In the genomic region with DNA sequence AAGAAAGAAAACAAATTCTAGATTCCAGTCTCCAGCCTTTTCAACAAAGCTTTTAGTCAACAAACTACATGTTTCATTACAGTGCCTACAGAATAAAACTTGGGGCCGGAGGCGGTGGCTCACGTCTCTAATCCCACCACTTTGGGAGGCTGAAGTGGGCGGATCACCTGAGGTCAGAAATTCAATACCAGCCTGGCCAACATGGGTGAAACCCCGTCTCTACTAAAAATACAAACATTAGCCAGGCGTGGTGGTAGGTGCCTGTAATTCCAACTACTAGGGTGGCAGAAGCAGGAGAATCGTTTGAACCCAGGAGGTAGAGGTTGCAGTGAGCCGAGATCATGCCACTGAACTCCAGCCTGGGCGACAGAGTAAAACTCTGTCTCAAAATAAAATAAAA, we compare ENCODE assay signal across 5 cellular contexts. TPM values are rescaled to one million over a fixed set of nuclear protein-coding genes. Genes with fewer than 3 reads are reported as not detected.
DNase-seq lines count a peak whose midpoint lies in the region; ATAC-seq and TF ChIP-seq lines count a peak whose summit lies in the region.
"Not testable (repeated sequence)": the region's sequence is repeated elsewhere in the genome, so short reads cannot be mapped to it uniquely, and the experiment has no call there.

No MANE protein-coding gene starts in this region.

- TF ChIP-seq POLR2A in gastrocnemius medialis (IDR thresholded peaks at IDR 0.05) = not testable (repeated sequence)

- not testable (repeated sequence) for H2AFZ ChIP-seq in neural progenitor cell (replicated peaks)

- POLR2A ChIA-PET in HEK293 (lab: Yijun Ruan, JAX) = not testable (repeated sequence)

- not testable (repeated sequence) for H3K27me3 ChIP-seq in neural progenitor cell, gastrocnemius medialis

- not testable (repeated sequence) for ATAC-seq in gastrocnemius medialis

- H3K9me3 Mint-ChIP-seq in mesothelial cell of epicardium, neural progenitor cell: not testable (repeated sequence)

- H3K9ac ChIP-seq in neural progenitor cell = not testable (repeated sequence)

- intact Hi-C loops in gastrocnemius medialis (cut with DNase I; ENCODE audit: low total_unique reads) = not testable (repeated sequence)

- not testable (repeated sequence) for H3K36me3 Mint-ChIP-seq in mesothelial cell of epicardium, neural progenitor cell

- in situ Hi-C loops in gastrocnemius medialis (cut with MboI; ENCODE audit: low sequenced_read_pairs in 4 of 4) = not testable (repeated sequence)

- peaks cover 100% of the 10 kb centered on the region for H3K79me2 ChIP-seq in neural progenitor cell (ENCODE audit: low read depth)

- peaks cover 18% of the 10 kb centered on the region for H3K4me1 Mint-ChIP-seq in mesothelial cell of epicardium
- H3K4me1 Mint-ChIP-seq in neural progenitor cell = peaks cover 23% of the 10 kb centered on the region

- CTCF ChIA-PET in HEK293 (lab: Yijun Ruan, JAX) = interaction anchor here (1.0 kb wide), 1 partner anchor 327 kb away, joined by 3 read pairs; no protein-coding TSS in a partner anchor

- H3F3A ChIP-seq in neural progenitor cell (ENCODE audit: low read depth) = peaks cover 14% of the 10 kb centered on the region

- not testable (repeated sequence) for H3K36me3 ChIP-seq in HEK293 (ENCODE audit: control insufficient read depth in 2 of 2, insufficient read depth in 1 of 2, low read length in 2 of 2); neural progenitor cell; gastrocnemius medialis

- H3K27ac Mint-ChIP-seq in mesothelial cell of epicardium = peak overlapping the region; percentile 39
- not testable (repeated sequence) for H3K27ac Mint-ChIP-seq in neural progenitor cell

- H3K27ac ChIP-seq in HEK293 (ENCODE audit: extremely low read depth, low read depth, low read length) = not testable (repeated sequence)
- H3K27ac ChIP-seq in neural progenitor cell (peak overlapping the region; percentile 45), gastrocnemius medialis (peak overlapping the region; percentile 72 to 89 (median 80))

- not testable (repeated sequence) for TF ChIP-seq CTCF in HEK293 (tag by site-specific recombination; IDR thresholded peaks at IDR 0.05); mesothelial cell of epicardium (IDR thresholded peaks at IDR 0.05; ENCODE audit: unreplicated experiment); neural progenitor cell (IDR thresholded peaks at IDR 0.05); gastrocnemius medialis (IDR thresholded peaks at IDR 0.05 in 4 of 5, conservative IDR thresholded peaks at IDR 0.05 in 1 of 5)

- not testable (repeated sequence) for H3K4me2 ChIP-seq in neural progenitor cell

- H3K4me1 ChIP-seq in HEK293 (ENCODE audit: control insufficient read depth, insufficient read depth, low read length) (peaks cover 17% of the 10 kb centered on the region), neural progenitor cell (peaks cover 24% of the 10 kb centered on the region), gastrocnemius medialis (peaks cover 39 to 46% of the 10 kb centered on the region in 2 donors)

- peaks cover 26% of the 10 kb centered on the region for H4K20me1 ChIP-seq in neural progenitor cell (ENCODE audit: low read depth)

- not testable (repeated sequence) for H3K4me3 Mint-ChIP-seq in mesothelial cell of epicardium, neural progenitor cell

- H3K9me3 ChIP-seq in HEK293 (ENCODE audit: control insufficient read depth, insufficient read depth, low read depth, low read length); neural progenitor cell (ENCODE audit: low read depth); gastrocnemius medialis: not testable (repeated sequence)

- DNase-seq in NCI-H82 (lab: John Stamatoyannopoulos, UW) = peak; percentile 40
- DNase-seq in mesothelial cell of epicardium (ENCODE audit: low spot score in 2 of 2, unreplicated experiment in 2 of 2); neural progenitor cell (ENCODE audit: low spot score); gastrocnemius medialis: not testable (repeated sequence)

- H3K27me3 Mint-ChIP-seq in mesothelial cell of epicardium (ENCODE audit: low read depth); neural progenitor cell (ENCODE audit: insufficient read depth, low read depth): not testable (repeated sequence)

- H3K4me3 ChIP-seq in HEK293 (ENCODE audit: low read depth, low read length); neural progenitor cell; gastrocnemius medialis: not testable (repeated sequence)

TF ChIP-seq in HEK293, 187 proteins besides CTCF, POLR2A, EP300 and RAD21:
- TF ChIP-seq, protein P1, sequence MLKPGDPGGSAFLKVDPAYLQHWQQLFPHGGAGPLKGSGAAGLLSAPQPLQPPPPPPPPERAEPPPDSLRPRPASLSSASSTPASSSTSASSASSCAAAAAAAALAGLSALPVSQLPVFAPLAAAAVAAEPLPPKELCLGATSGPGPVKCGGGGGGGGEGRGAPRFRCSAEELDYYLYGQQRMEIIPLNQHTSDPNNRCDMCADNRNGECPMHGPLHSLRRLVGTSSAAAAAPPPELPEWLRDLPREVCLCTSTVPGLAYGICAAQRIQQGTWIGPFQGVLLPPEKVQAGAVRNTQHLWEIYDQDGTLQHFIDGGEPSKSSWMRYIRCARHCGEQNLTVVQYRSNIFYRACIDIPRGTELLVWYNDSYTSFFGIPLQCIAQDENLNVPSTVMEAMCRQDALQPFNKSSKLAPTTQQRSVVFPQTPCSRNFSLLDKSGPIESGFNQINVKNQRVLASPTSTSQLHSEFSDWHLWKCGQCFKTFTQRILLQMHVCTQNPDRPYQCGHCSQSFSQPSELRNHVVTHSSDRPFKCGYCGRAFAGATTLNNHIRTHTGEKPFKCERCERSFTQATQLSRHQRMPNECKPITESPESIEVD (tag by site-specific recombination; IDR thresholded peaks at IDR 0.05) = peak; percentile 57; the same call in 1 of the 2 replicates
- peak; percentile 94 for TF ChIP-seq ZFHX2 (tag by site-specific recombination; conservative IDR thresholded peaks at IDR 0.05)
- TF ChIP-seq KLF1 (tag by site-specific recombination; IDR thresholded peaks at IDR 0.05) = peak; percentile 81
- TF ChIP-seq SP7 (tag by site-specific recombination; IDR thresholded peaks at IDR 0.05) = peak; percentile 69
- TF ChIP-seq OSR2 (tag by site-specific recombination; IDR thresholded peaks at IDR 0.05) = peak; percentile 77
- peak; percentile 94 for TF ChIP-seq EGR2 (tag by site-specific recombination; IDR thresholded peaks at IDR 0.05; ENCODE audit: low read depth)

RNA-seq across cellular contexts. Expression of a gene that starts 11.7 kb away (rescaled TPM):
- total RNA-seq in mesothelial cell of epicardium = 112 to 123 TPM (median 117 TPM) in 3 replicates
- total RNA-seq in neural progenitor cell (ENCODE audit: low replicate concordance) = 62.7 and 66.5 TPM in 2 replicates
- total RNA-seq in gastrocnemius medialis = 10 to 100 TPM; 24.0 to 65.4 (median 47.0) TPM

RNA-seq across cellular contexts. Expression of a gene that starts 33.7 kb away (rescaled TPM):
- 71.8 to 77.0 TPM (median 74.4 TPM) in 3 replicates for total RNA-seq in mesothelial cell of epicardium
- 40.9 and 46.6 TPM in 2 replicates for total RNA-seq in neural progenitor cell (ENCODE audit: low replicate concordance)
- total RNA-seq in gastrocnemius medialis = 10 to 100 TPM; 22.5 to 42.4 (median 29.8) TPM
